ENCODE assay signal across 11 cellular contexts in genomic region chr4:107666134-107666533, GRCh38. TPM values are rescaled to one million over a fixed set of nuclear protein-coding genes. Genes with fewer than 3 reads are reported as not detected.
A peak's percentile ranks its signal among the peaks of the same experiment; 100 is the strongest.
DNase-seq lines count a peak whose midpoint lies in the region; ATAC-seq and TF ChIP-seq lines count a peak whose summit lies in the region.
"Had no signal": no experiment of that assay in that cellular context is flagged by ENCODE, and none has a peak within 500 bp of the region (broad histone marks: within the 10 kb centered on the region; RNA-seq: fewer than 3 reads in every experiment).

No MANE protein-coding gene starts in this region.

- no peaks in the 10 kb centered on the region for H3K27me3 Mint-ChIP-seq in CD4-positive, alpha-beta T cell
- no peaks in the 10 kb centered on the region for H3K27me3 Mint-ChIP-seq in activated CD8-positive, alpha-beta T cell treated with anti-CD3 and anti-CD28 coated beads, Interleukin-2, amount 10 ng/mL, durations not matched to agents 7 days and 5 days (ENCODE audit: low read depth)
- H3K27me3 Mint-ChIP-seq: activated naive CD8-positive, alpha-beta T cell treated with anti-CD3 and anti-CD28 coated beads, Interleukin-2, amount 50 U/mL, for 24 hours had no signal

- POLR2A ChIA-PET in AG04449 (lab: Yijun Ruan, JAX), result no interaction called here
- POLR2A ChIA-PET in CD4-positive, alpha-beta T cell (lab: Charles Lee), result no interaction called here
- POLR2A ChIA-PET in activated CD8-positive, alpha-beta T cell treated with anti-CD3 and anti-CD28 coated beads, Interleukin-2, amount 10 ng/mL, durations not matched to agents 7 days and 5 days (lab: Charles Lee), result no interaction called here

- in situ Hi-C loops in KBM-7 (cut with MboI; ENCODE audit: low pct_unique_long_range_greater_than_20kb, low sequenced_read_pairs), result no loop called here

- H3K4me3 Mint-ChIP-seq in CD4-positive, alpha-beta T cell, result no peak overlapping the region
- H3K4me3 Mint-ChIP-seq in activated CD8-positive, alpha-beta T cell treated with anti-CD3 and anti-CD28 coated beads, Interleukin-2, amount 10 ng/mL, durations not matched to agents 7 days and 5 days, result no peak overlapping the region
- H3K4me3 Mint-ChIP-seq: activated naive CD8-positive, alpha-beta T cell treated with anti-CD3 and anti-CD28 coated beads, Interleukin-2, amount 50 U/mL, for 24 hours had no signal

- intact Hi-C loops in left colon (cut with DNase I, micrococcal nuclease), result no loop called here
- intact Hi-C loops in CD4-positive, alpha-beta T cell (cut with DNase I, micrococcal nuclease), result no loop called here

- no peaks in the 10 kb centered on the region for H3K4me1 Mint-ChIP-seq in CD4-positive, alpha-beta T cell (ENCODE audit: low read depth)
- H3K4me1 Mint-ChIP-seq in activated CD8-positive, alpha-beta T cell treated with anti-CD3 and anti-CD28 coated beads, Interleukin-2, amount 10 ng/mL, durations not matched to agents 7 days and 5 days (ENCODE audit: low read depth), result no peaks in the 10 kb centered on the region
- H3K4me1 Mint-ChIP-seq: activated naive CD8-positive, alpha-beta T cell treated with anti-CD3 and anti-CD28 coated beads, Interleukin-2, amount 50 U/mL, for 24 hours had no signal

- no peak overlapping the region for H3K27ac ChIP-seq in CD4-positive, alpha-beta T cell (ENCODE audit: low read depth, low read length)

- no peaks in the 10 kb centered on the region for H3K27me3 ChIP-seq in CD4-positive, alpha-beta T cell (ENCODE audit: control insufficient read depth, insufficient read depth, low read length)

- H3K36me3 Mint-ChIP-seq in CD4-positive, alpha-beta T cell (ENCODE audit: low read depth), result peaks cover 41% of the 10 kb centered on the region
- H3K36me3 Mint-ChIP-seq in activated CD8-positive, alpha-beta T cell treated with anti-CD3 and anti-CD28 coated beads, Interleukin-2, amount 10 ng/mL, durations not matched to agents 7 days and 5 days (ENCODE audit: low read depth), result peaks cover 2% of the 10 kb centered on the region

- no peaks in the 10 kb centered on the region for H3K9me3 ChIP-seq in CD4-positive, alpha-beta T cell (ENCODE audit: control insufficient read depth, low read length)

- no peak overlapping the region for H3K27ac Mint-ChIP-seq in CD4-positive, alpha-beta T cell
- H3K27ac Mint-ChIP-seq in activated CD8-positive, alpha-beta T cell treated with anti-CD3 and anti-CD28 coated beads, Interleukin-2, amount 10 ng/mL, durations not matched to agents 7 days and 5 days, result no peak overlapping the region
- H3K27ac Mint-ChIP-seq: activated naive CD8-positive, alpha-beta T cell treated with anti-CD3 and anti-CD28 coated beads, Interleukin-2, amount 50 U/mL, for 24 hours had no signal

- no peak overlapping the region for H3K4me3 ChIP-seq in AG04449 (ENCODE audit: low read depth, low read length)

- CTCF ChIA-PET in AG04449 (lab: Yijun Ruan, JAX), result interaction anchor here (0.8 to 1.6 kb wide), 3 partner anchors 479 to 615 kb away, joined by 3 to 5 read pairs (median 3); no protein-coding TSS in a partner anchor
- CTCF ChIA-PET in CD4-positive, alpha-beta T cell (lab: Charles Lee), result no interaction called here
- CTCF ChIA-PET in activated CD8-positive, alpha-beta T cell treated with anti-CD3 and anti-CD28 coated beads, Interleukin-2, amount 10 ng/mL, durations not matched to agents 7 days and 5 days (lab: Charles Lee), result no interaction called here

- TF ChIP-seq CTCF in AG04449 (IDR thresholded peaks at IDR 0.05; ENCODE audit: insufficient read depth, low read length, missing control alignments), result peak; percentile 17
- TF ChIP-seq CTCF in CD4-positive, alpha-beta T cell (IDR thresholded peaks at IDR 0.05), result no peak

- ATAC-seq in left colon, result peak; percentile 48
- no peak for ATAC-seq in GM21390 (IDR thresholded peaks at IDR 0.05; ENCODE audit: unreplicated experiment)
- no peak for ATAC-seq in CD4-positive, alpha-beta T cell (ENCODE audit: poor library complexity)
- ATAC-seq in HG03460 (IDR thresholded peaks at IDR 0.05; ENCODE audit: unreplicated experiment), result no peak
- ATAC-seq in activated CD8-positive, alpha-beta T cell treated with anti-CD3 and anti-CD28 coated beads, Interleukin-2, amount 10 ng/mL, durations not matched to agents 7 days and 5 days, result no peak
- ATAC-seq: activated naive CD8-positive, alpha-beta T cell treated with anti-CD3 and anti-CD28 coated beads, Interleukin-2, amount 50 U/mL, for 24 hours had no signal

- H3K9me3 Mint-ChIP-seq in CD4-positive, alpha-beta T cell, result no peaks in the 10 kb centered on the region
- H3K9me3 Mint-ChIP-seq in activated CD8-positive, alpha-beta T cell treated with anti-CD3 and anti-CD28 coated beads, Interleukin-2, amount 10 ng/mL, durations not matched to agents 7 days and 5 days (ENCODE audit: insufficient read depth), result no peaks in the 10 kb centered on the region
- H3K9me3 Mint-ChIP-seq: activated naive CD8-positive, alpha-beta T cell treated with anti-CD3 and anti-CD28 coated beads, Interleukin-2, amount 50 U/mL, for 24 hours had no signal

- DNase-seq in AG04449 (ENCODE audit: low read depth, low spot score), result no peak
- peak; percentile 42 for DNase-seq in KBM-7
- peak; percentile 61 for DNase-seq in amniotic epithelial cell (ENCODE audit: low read depth)
- DNase-seq in left colon, result no peak
- no peak for DNase-seq in CD4-positive, alpha-beta T cell
- no peak for DNase-seq in activated CD8-positive, alpha-beta T cell treated with anti-CD3 and anti-CD28 coated beads, Interleukin-2, amount 10 ng/mL, durations not matched to agents 7 days and 5 days
- DNase-seq: activated naive CD8-positive, alpha-beta T cell treated with anti-CD3 and anti-CD28 coated beads, Interleukin-2, amount 50 U/mL, for 24 hours; DMS 273 treated with DMSO at 0.1 percent for 48 hours; H7 had no signal

RNA-seq across cellular contexts. Expression of gene PAPSS1, which starts 53.9 kb away (rescaled TPM):
- 10 to 100 TPM; 23.3 to 23.8 TPM for total RNA-seq in left colon
- 1 to 10 TPM; 5.6 to 6.6 TPM for total RNA-seq in CD4-positive, alpha-beta T cell
- total RNA-seq in activated CD8-positive, alpha-beta T cell treated with anti-CD3 and anti-CD28 coated beads, Interleukin-2, amount 10 ng/mL, durations not matched to agents 7 days and 5 days, result 10 to 100 TPM; 20.5 to 20.8 TPM

Comparison
In these comparisons a context has a peak if more than half of its experiments do, and no peak if none do; other contexts are left out.
1. DNase-seq: peak in KBM-7 (single experiment) and amniotic epithelial cell (single experiment); none in AG04449 (single experiment), left colon (0 of 2), CD4-positive, alpha-beta T cell (0 of 10) and activated CD8-positive, alpha-beta T cell treated with anti-CD3 and anti-CD28 coated beads, Interleukin-2, amount 10 ng/mL, durations not matched to agents 7 days and 5 days (single experiment).